15 cellular contexts compared by ENCODE assay signal in genomic region chr7:70000747-70001348, GRCh38.
"Had no signal": no experiment of that assay in that cellular context is flagged by ENCODE, and none has a peak within 500 bp of the region (broad histone marks: within the 10 kb centered on the region; RNA-seq: fewer than 3 reads in every experiment).

No MANE protein-coding gene starts in this region.

- H3K9me3 ChIP-seq: gastroesophageal sphincter, lower lobe of right lung, thyroid gland had no signal

- H3K27ac ChIP-seq: lower lobe of right lung, thyroid gland had no signal

- DNase-seq: activated B cell treated with CpG ODN at 0.5 μM for 24 hours; activated CD4-positive, alpha-beta T cell treated with anti-CD3 and anti-CD28 coated beads for 48 hours; activated CD8-positive, alpha-beta memory T cell treated with anti-CD3 and anti-CD28 coated beads, Interleukin-2, amount 50 U/mL, for 48 hours; activated gamma-delta T cell; activated T-cell treated with anti-CD3 and anti-CD28 coated beads, Interleukin-2, amount 50 U/mL, for 72 hours; left cardiac atrium; lower lobe of right lung; nephron progenitor cell; stimulated activated CD4-positive, alpha-beta T cell treated with anti-CD3 and anti-CD28 coated beads, Interleukin-12 subunit alpha, Interleukin-12 subunit beta, amount 100 ng/mL, for 4 hours; stimulated activated CD4-positive, alpha-beta T cell treated with anti-CD3 and anti-CD28 coated beads, Interleukin-2, amount 100 ng/mL, for 24 hours had no signal

- H3K27me3 ChIP-seq: gastroesophageal sphincter, thyroid gland had no signal

- ATAC-seq: activated naive CD4-positive, alpha-beta T cell treated with anti-CD3 and anti-CD28 coated beads, Interleukin-2, amount 50 U/mL, for 72 hours; activated T-cell treated with anti-CD3 and anti-CD28 coated beads, Interleukin-2, amount 50 U/mL, for 72 hours; gastroesophageal sphincter; lower lobe of right lung had no signal

- FAIRE-seq: TTC549, urothelium cell line had no signal

- H3K4me1 ChIP-seq: lower lobe of right lung, thyroid gland had no signal

- H3K4me3 ChIP-seq: gastroesophageal sphincter, lower lobe of right lung, thyroid gland had no signal

- H3K36me3 ChIP-seq: gastroesophageal sphincter, lower lobe of right lung, thyroid gland had no signal
